14 cellular contexts compared by ENCODE assay signal in the genomic region with DNA sequence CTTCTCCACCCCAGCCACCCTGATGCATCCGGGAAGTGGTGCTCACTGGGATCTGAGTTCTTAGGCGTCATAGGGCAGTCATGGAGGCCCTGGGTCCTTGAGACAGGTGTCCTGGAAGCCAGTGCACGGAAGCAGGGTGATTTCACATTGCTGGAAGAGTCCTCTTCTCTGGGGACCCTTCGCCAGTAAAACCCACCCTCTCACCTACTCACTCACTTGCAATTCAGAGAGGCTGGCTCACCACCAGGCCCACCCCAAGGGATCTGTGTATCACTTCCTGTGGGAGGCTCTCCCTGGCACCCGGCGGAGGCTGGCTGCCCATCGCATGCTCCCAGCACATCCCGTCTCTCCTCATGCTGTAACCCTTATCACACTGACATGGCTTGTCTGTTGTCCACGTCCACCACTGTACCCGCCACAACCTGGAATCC. TPM values are rescaled to one million over a fixed set of nuclear protein-coding genes. Genes with fewer than 3 reads are reported as not detected.
A peak's percentile ranks its signal among the peaks of the same experiment; 100 is the strongest.
DNase-seq lines count a peak whose midpoint lies in the region; ATAC-seq and TF ChIP-seq lines count a peak whose summit lies in the region.
"Had no signal": no experiment of that assay in that cellular context is flagged by ENCODE, and none has a peak within 500 bp of the region (broad histone marks: within the 10 kb centered on the region; RNA-seq: fewer than 3 reads in every experiment).

No MANE protein-coding gene starts in this region.

- H3K9me3 ChIP-seq in CD4-positive, CD25-positive, alpha-beta regulatory T cell (ENCODE audit: control insufficient read depth in 2 of 2, low read length in 2 of 2): no peaks in the 10 kb centered on the region
- H3K9me3 ChIP-seq in lower lobe of right lung: no peaks in the 10 kb centered on the region

- peaks cover 11 to 93% (median 55%) of the 10 kb centered on the region in 4 donors for H3K4me1 Mint-ChIP-seq in CD4-positive, CD25-positive, alpha-beta regulatory T cell
- peaks cover 88% of the 10 kb centered on the region for H3K4me1 Mint-ChIP-seq in activated T-helper 1 cell treated with anti-CD3 and anti-CD28 coated beads, Interleukin-12 subunit alpha, Interleukin-12 subunit beta, Interleukin-2, Interleukin-4 antibody, amounts not matched to agents 30 ng/mL and 10 ng/mL and 1 ng/mL, durations not matched to agents 14 hours and 24 hours and 36 hours (ENCODE audit: low read depth)

- H3K36me3 ChIP-seq in CD4-positive, CD25-positive, alpha-beta regulatory T cell (ENCODE audit: control insufficient read depth, insufficient read depth, low read length): no peaks in the 10 kb centered on the region
- H3K36me3 ChIP-seq in lower lobe of right lung: no peaks in the 10 kb centered on the region

- H3K9me3 Mint-ChIP-seq in CD4-positive, CD25-positive, alpha-beta regulatory T cell: no peaks in the 10 kb centered on the region
- no peaks in the 10 kb centered on the region for H3K9me3 Mint-ChIP-seq in activated T-helper 1 cell treated with anti-CD3 and anti-CD28 coated beads, Interleukin-12 subunit alpha, Interleukin-12 subunit beta, Interleukin-2, Interleukin-4 antibody, amounts not matched to agents 30 ng/mL and 10 ng/mL and 1 ng/mL, durations not matched to agents 14 hours and 24 hours and 36 hours

- H3K27ac ChIP-seq in CD4-positive, CD25-positive, alpha-beta regulatory T cell (ENCODE audit: insufficient read depth, low read length, poor library complexity, severe bottlenecking): peak overlapping the region; percentile 82
- H3K27ac ChIP-seq in lower lobe of right lung: peak overlapping the region; percentile 58

- H3K27me3 Mint-ChIP-seq in CD4-positive, CD25-positive, alpha-beta regulatory T cell: peaks cover 4% of the 10 kb centered on the region
- H3K27me3 Mint-ChIP-seq in activated T-helper 1 cell treated with anti-CD3 and anti-CD28 coated beads, Interleukin-12 subunit alpha, Interleukin-12 subunit beta, Interleukin-2, Interleukin-4 antibody, amounts not matched to agents 30 ng/mL and 10 ng/mL and 1 ng/mL, durations not matched to agents 14 hours and 24 hours and 36 hours (ENCODE audit: insufficient read depth): no peaks in the 10 kb centered on the region

- H3K4me3 ChIP-seq in CD4-positive, CD25-positive, alpha-beta regulatory T cell (ENCODE audit: low read depth, low read length): peak overlapping the region; percentile 28
- H3K4me3 ChIP-seq in lower lobe of right lung: no peak overlapping the region
- H3K4me3 ChIP-seq: GM12878 had no signal

- ATAC-seq in CD4-positive, CD25-positive, alpha-beta regulatory T cell (ENCODE audit: low read depth in 2 of 2): no peak
- ATAC-seq in lower lobe of right lung (no peak), HG03108 (IDR thresholded peaks at IDR 0.05; ENCODE audit: unreplicated experiment) (no peak)
- ATAC-seq: GM12878 had no signal

- H3K36me3 Mint-ChIP-seq in CD4-positive, CD25-positive, alpha-beta regulatory T cell: no peaks in the 10 kb centered on the region
- peaks cover 8% of the 10 kb centered on the region for H3K36me3 Mint-ChIP-seq in activated T-helper 1 cell treated with anti-CD3 and anti-CD28 coated beads, Interleukin-12 subunit alpha, Interleukin-12 subunit beta, Interleukin-2, Interleukin-4 antibody, amounts not matched to agents 30 ng/mL and 10 ng/mL and 1 ng/mL, durations not matched to agents 14 hours and 24 hours and 36 hours (ENCODE audit: low read depth)

- peak overlapping the region; percentile 39 to 82 (median 71) for H3K4me3 Mint-ChIP-seq in CD4-positive, CD25-positive, alpha-beta regulatory T cell
- H3K4me3 Mint-ChIP-seq in activated T-helper 1 cell treated with anti-CD3 and anti-CD28 coated beads, Interleukin-12 subunit alpha, Interleukin-12 subunit beta, Interleukin-2, Interleukin-4 antibody, amounts not matched to agents 30 ng/mL and 10 ng/mL and 1 ng/mL, durations not matched to agents 14 hours and 24 hours and 36 hours: peak overlapping the region; percentile 59

- no peaks in the 10 kb centered on the region for H3K27me3 ChIP-seq in CD4-positive, CD25-positive, alpha-beta regulatory T cell (ENCODE audit: control insufficient read depth, insufficient read depth, low read length)
- H3K27me3 ChIP-seq in lower lobe of right lung (ENCODE audit: low read depth): no peaks in the 10 kb centered on the region

- no peak for TF ChIP-seq CTCF in lower lobe of right lung (IDR thresholded peaks at IDR 0.05)

- intact Hi-C loops in activated T-helper 1 cell treated with anti-CD3 and anti-CD28 coated beads, Interleukin-12 subunit alpha, Interleukin-12 subunit beta, Interleukin-2, Interleukin-4 antibody, amounts not matched to agents 30 ng/mL and 10 ng/mL and 1 ng/mL, durations not matched to agents 14 hours and 24 hours and 36 hours (cut with micrococcal nuclease): loop anchor here (2.0 kb wide), 1 partner anchor 107 kb away; the partner anchor contains the start of gene CSF1
- intact Hi-C loops in lower lobe of right lung (cut with DNase I): no loop called here

- peaks cover 80% of the 10 kb centered on the region for H3K4me1 ChIP-seq in CD4-positive, CD25-positive, alpha-beta regulatory T cell (ENCODE audit: control insufficient read depth, insufficient read depth, low read length, poor library complexity, severe bottlenecking)
- H3K4me1 ChIP-seq in lower lobe of right lung: peaks cover 42% of the 10 kb centered on the region

- DNase-seq in CD4-positive, CD25-positive, alpha-beta regulatory T cell: no peak
- DNase-seq in EL (peak; percentile 50), lower lobe of right lung (no peak), SW480 (ENCODE audit: low spot score) (no peak), DMS79 (lab: John Stamatoyannopoulos, UW) (no peak), OCI-M2 (lab: John Stamatoyannopoulos, UW; ENCODE audit: unreplicated experiment) (no peak)
- no peak for DNase-seq in activated T-helper 1 cell treated with anti-CD3 and anti-CD28 coated beads, Interleukin-12 subunit alpha, Interleukin-12 subunit beta, Interleukin-2, Interleukin-4 antibody, amounts not matched to agents 30 ng/mL and 10 ng/mL and 1 ng/mL, durations not matched to agents 14 hours and 24 hours and 36 hours (ENCODE audit: low spot score)
- DNase-seq: H7, retina, T-helper 9 cell had no signal

- peak overlapping the region; percentile 95 to 100 (median 97) for H3K27ac Mint-ChIP-seq in CD4-positive, CD25-positive, alpha-beta regulatory T cell
- peak overlapping the region; percentile 96 for H3K27ac Mint-ChIP-seq in activated T-helper 1 cell treated with anti-CD3 and anti-CD28 coated beads, Interleukin-12 subunit alpha, Interleukin-12 subunit beta, Interleukin-2, Interleukin-4 antibody, amounts not matched to agents 30 ng/mL and 10 ng/mL and 1 ng/mL, durations not matched to agents 14 hours and 24 hours and 36 hours

RNA-seq across cellular contexts. Expression of gene EPS8L3, which starts 40.2 kb away (rescaled TPM):
- not detected for total RNA-seq in CD4-positive, CD25-positive, alpha-beta regulatory T cell
- polyA plus RNA-seq in CD4-positive, CD25-positive, alpha-beta regulatory T cell: not detected
- total RNA-seq in activated T-helper 1 cell treated with anti-CD3 and anti-CD28 coated beads, Interleukin-12 subunit alpha, Interleukin-12 subunit beta, Interleukin-2, Interleukin-4 antibody, amounts not matched to agents 30 ng/mL and 10 ng/mL and 1 ng/mL, durations not matched to agents 14 hours and 24 hours and 36 hours: not detected in 2 replicates
- total RNA-seq in lower lobe of right lung: not detected
- total RNA-seq: fibroblast of lung, GM12878, H7, OCI-LY7 had no signal
- polyA plus RNA-seq: fibroblast of lung, GM12878 had no signal
